20 cellular contexts compared by ENCODE assay signal in the genomic region with DNA sequence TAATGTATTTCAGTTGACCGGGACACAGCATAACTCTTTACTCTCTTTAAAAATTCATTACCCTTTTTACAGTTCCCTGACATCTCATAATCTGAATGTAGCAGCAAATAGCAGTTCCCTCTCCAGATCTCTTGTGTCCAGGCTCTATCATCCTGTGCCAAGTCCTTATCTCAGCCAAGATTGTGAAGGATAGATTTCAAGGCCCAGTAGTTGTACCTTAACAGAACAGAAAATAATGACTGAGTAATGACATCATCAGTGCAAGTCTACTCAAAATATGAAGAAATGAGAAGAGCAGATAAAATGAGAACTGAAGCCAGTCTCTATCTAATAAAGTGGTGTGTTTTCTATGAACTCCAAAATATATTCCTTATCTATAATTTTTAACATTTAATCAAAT.
"Had no signal": no experiment of that assay in that cellular context is flagged by ENCODE, and none has a peak within 500 bp of the region (broad histone marks: within the 10 kb centered on the region; RNA-seq: fewer than 3 reads in every experiment).

No MANE protein-coding gene starts in this region.

- H3K27me3 ChIP-seq: dorsolateral prefrontal cortex, gastroesophageal sphincter, neural progenitor cell, ovary had no signal

- H3K27ac ChIP-seq: coronary artery, dorsolateral prefrontal cortex, gastroesophageal sphincter, left ventricle myocardium inferior, lower lobe of right lung, neural progenitor cell, ovary had no signal

- H3K4me3 Mint-ChIP-seq: memory B cell; natural killer cell treated with Interleukin-12 subunit alpha and Interleukin-12 subunit beta and Interleukin-15 and Interleukin-18, amount 100 ng/mL, for 72 hours; neural progenitor cell; type B pancreatic cell had no signal

- H3K9me3 Mint-ChIP-seq: memory B cell; natural killer cell treated with Interleukin-12 subunit alpha and Interleukin-12 subunit beta and Interleukin-15 and Interleukin-18, amount 100 ng/mL, for 72 hours; neural progenitor cell; type B pancreatic cell had no signal

- H3K9me3 ChIP-seq: gastroesophageal sphincter, left ventricle myocardium inferior, lower lobe of right lung, ovary had no signal

- H3K36me3 Mint-ChIP-seq: natural killer cell treated with Interleukin-12 subunit alpha and Interleukin-12 subunit beta and Interleukin-15 and Interleukin-18, amount 100 ng/mL, for 72 hours; neural progenitor cell; type B pancreatic cell had no signal

- H3K4me1 Mint-ChIP-seq: memory B cell had no signal

- DNase-seq: dorsolateral prefrontal cortex; effector memory CD4-positive, alpha-beta T cell; foreskin fibroblast; glutamatergic neuron; left ventricle myocardium inferior; lower lobe of right lung; midbrain; nucleus accumbens; ovary; right cardiac atrium; stimulated activated CD4-positive, alpha-beta T cell treated with anti-CD3 and anti-CD28 coated beads, Interleukin-2, amount 100 ng/mL, for 48 hours; stimulated activated naive CD4-positive, alpha-beta T cell treated with Interleukin-2 at 50 U/mL for 16 hours had no signal

- H3K4me3 ChIP-seq: coronary artery, dorsolateral prefrontal cortex, gastroesophageal sphincter, left ventricle myocardium inferior, lower lobe of right lung, neural progenitor cell, ovary, smooth muscle cell had no signal

- H3K36me3 ChIP-seq: gastroesophageal sphincter, left ventricle myocardium inferior, lower lobe of right lung, neural progenitor cell, ovary had no signal

- H3K4me1 ChIP-seq: gastroesophageal sphincter, left ventricle myocardium inferior, lower lobe of right lung, neural progenitor cell had no signal

- H3K27ac Mint-ChIP-seq: memory B cell; natural killer cell treated with Interleukin-12 subunit alpha and Interleukin-12 subunit beta and Interleukin-15 and Interleukin-18, amount 100 ng/mL, for 72 hours; neural progenitor cell; progenitor cell of endocrine pancreas; type B pancreatic cell had no signal

- H3K27me3 Mint-ChIP-seq: memory B cell; natural killer cell treated with Interleukin-12 subunit alpha and Interleukin-12 subunit beta and Interleukin-15 and Interleukin-18, amount 100 ng/mL, for 72 hours; progenitor cell of endocrine pancreas; type B pancreatic cell had no signal
